ENCODE assay signal across 10 cellular contexts in the genomic region with DNA sequence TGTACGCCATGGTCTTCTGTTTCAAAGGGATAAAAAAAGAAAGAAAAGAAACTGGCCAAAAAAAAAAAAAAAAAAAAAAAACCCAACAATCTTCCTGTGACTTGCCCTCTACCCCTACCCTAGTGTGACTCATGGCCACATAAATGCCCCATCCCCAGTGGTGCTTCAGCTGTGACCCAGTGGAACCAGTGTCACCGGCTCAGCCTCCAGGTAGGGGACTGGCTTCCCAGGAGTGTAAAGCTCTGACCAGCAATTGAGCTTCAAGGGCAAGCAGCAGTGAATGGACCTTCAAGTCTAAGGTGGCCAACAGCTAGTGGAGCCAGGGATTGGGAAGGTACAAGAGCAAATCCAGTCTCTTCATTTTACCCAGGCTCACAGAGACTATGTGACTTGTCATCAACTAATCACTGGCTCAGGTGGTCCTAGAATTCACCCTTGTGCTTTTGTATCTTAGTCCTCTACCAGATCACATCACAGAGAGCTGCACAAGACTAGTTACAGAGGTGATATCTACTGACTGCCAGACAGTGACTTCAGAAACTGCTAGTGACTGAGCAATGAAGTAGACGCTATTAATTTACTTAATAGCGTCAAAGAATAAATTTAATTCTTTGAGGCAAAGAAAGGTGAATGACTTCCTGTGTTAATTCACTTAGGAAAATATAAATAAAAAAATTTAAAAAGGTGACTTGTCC. TPM values are rescaled to one million over a fixed set of nuclear protein-coding genes. Genes with fewer than 3 reads are reported as not detected.
DNase-seq lines count a peak whose midpoint lies in the region; ATAC-seq, FAIRE-seq and TF ChIP-seq lines count a peak whose summit lies in the region.
"Had no signal": no experiment of that assay in that cellular context is flagged by ENCODE, and none has a peak within 500 bp of the region (broad histone marks: within the 10 kb centered on the region; RNA-seq: fewer than 3 reads in every experiment).

No MANE protein-coding gene starts in this region.

- CTCF ChIA-PET in CD4-positive, alpha-beta memory T cell (lab: Charles Lee; ENCODE audit: partially characterized antibody) = interaction anchor here (0.6 to 2.7 kb wide), 2 partner anchors 10 to 113 kb away, joined by 3 to 17 read pairs; no protein-coding TSS in a partner anchor

- H3K9me3 Mint-ChIP-seq in CD4-positive, alpha-beta memory T cell = no peaks in the 10 kb centered on the region
- no peaks in the 10 kb centered on the region for H3K9me3 Mint-ChIP-seq in activated naive CD8-positive, alpha-beta T cell (ENCODE audit: low read depth)
- H3K9me3 Mint-ChIP-seq in naive B cell = no peaks in the 10 kb centered on the region

- no peak overlapping the region for H3K4me3 ChIP-seq in CD4-positive, alpha-beta memory T cell (ENCODE audit: low read length in 2 of 2)
- H3K4me3 ChIP-seq in HUES64 (ENCODE audit: low read length) (peak overlapping the region; percentile 74; the same call in 1 of the 2 replicates), ovary (no peak overlapping the region)

- no peaks in the 10 kb centered on the region for H3K27me3 ChIP-seq in CD4-positive, alpha-beta memory T cell (ENCODE audit: insufficient read depth, low read length)
- H3K27me3 ChIP-seq in HUES64 (ENCODE audit: insufficient read depth, low read length) (0 out of 2 replicates have a peak, but pooled peaks cover 9% of the 10 kb centered on the region), ovary (no peaks in the 10 kb centered on the region)

- peak overlapping the region; percentile 76 to 88 (median 84) for H3K4me3 Mint-ChIP-seq in CD4-positive, alpha-beta memory T cell
- peak overlapping the region; percentile 85 for H3K4me3 Mint-ChIP-seq in activated naive CD8-positive, alpha-beta T cell
- peak overlapping the region; percentile 83 to 94 (median 86) for H3K4me3 Mint-ChIP-seq in naive B cell

- peak overlapping the region; percentile 83 for H3K27ac ChIP-seq in CD4-positive, alpha-beta memory T cell (ENCODE audit: low read depth, low read length)
- no peak overlapping the region for H3K27ac ChIP-seq in HUES64 (ENCODE audit: low read depth, low read length)
- H3K27ac ChIP-seq in ovary = no peak overlapping the region

- no peak for TF ChIP-seq CTCF in ovary (IDR thresholded peaks at IDR 0.05)

- WGBS in HUES64 = 96% methylated on average over 3 of the region's 4 CpGs
- 92 to 100% (median 94%) methylated on average over 4 of the region's 4 CpGs for WGBS in ovary, 3 donors

- no peaks in the 10 kb centered on the region for H3K9me3 ChIP-seq in CD4-positive, alpha-beta memory T cell (ENCODE audit: control insufficient read depth in 1 of 2, low read length in 2 of 2)
- H3K9me3 ChIP-seq in HUES64 (ENCODE audit: insufficient read depth, low read depth, low read length) (no peaks in the 10 kb centered on the region), ovary (no peaks in the 10 kb centered on the region)
- H3K9me3 ChIP-seq: prostate gland had no signal

- no peaks in the 10 kb centered on the region for H3K36me3 Mint-ChIP-seq in CD4-positive, alpha-beta memory T cell
- peaks cover 3% of the 10 kb centered on the region for H3K36me3 Mint-ChIP-seq in activated naive CD8-positive, alpha-beta T cell
- no peaks in the 10 kb centered on the region for H3K36me3 Mint-ChIP-seq in naive B cell

- TF ChIP-seq POLR2A in ovary (IDR thresholded peaks at IDR 0.05) = no peak

- no peaks in the 10 kb centered on the region for H3K36me3 ChIP-seq in CD4-positive, alpha-beta memory T cell (ENCODE audit: insufficient read depth, low read length)
- peaks cover 11% of the 10 kb centered on the region; the same call in 1 of the 2 replicates for H3K36me3 ChIP-seq in HUES64 (ENCODE audit: insufficient read depth, low read length)
- no peaks in the 10 kb centered on the region for H3K36me3 ChIP-seq in ovary
- H3K36me3 ChIP-seq: prostate gland had no signal

- no peaks in the 10 kb centered on the region for H3K27me3 Mint-ChIP-seq in CD4-positive, alpha-beta memory T cell
- no peaks in the 10 kb centered on the region for H3K27me3 Mint-ChIP-seq in activated naive CD8-positive, alpha-beta T cell
- H3K27me3 Mint-ChIP-seq in naive B cell = no peaks in the 10 kb centered on the region

- H3K4me1 ChIP-seq in CD4-positive, alpha-beta memory T cell (ENCODE audit: insufficient read depth, low read length) = peaks cover 31% of the 10 kb centered on the region
- H3K4me1 ChIP-seq in HUES64 (ENCODE audit: insufficient read depth, low read length) = peaks cover 6% of the 10 kb centered on the region
- H3K4me1 ChIP-seq in ovary (ENCODE audit: insufficient read depth) = peaks cover 2% of the 10 kb centered on the region
- H3K4me1 ChIP-seq: prostate gland had no signal

- peak overlapping the region; percentile 91 to 97 (median 94) for H3K27ac Mint-ChIP-seq in CD4-positive, alpha-beta memory T cell
- peak overlapping the region; percentile 95 for H3K27ac Mint-ChIP-seq in activated naive CD8-positive, alpha-beta T cell
- H3K27ac Mint-ChIP-seq in naive B cell = peak overlapping the region in 5 of 6 donors; percentile 90 to 97 (median 93)

- ATAC-seq in naive B cell (ENCODE audit: low read depth in 2 of 2) (no peak), HG02970 (IDR thresholded peaks at IDR 0.05; ENCODE audit: low FRiP score, unreplicated experiment) (no peak), HG02973 (IDR thresholded peaks at IDR 0.05; ENCODE audit: unreplicated experiment) (no peak)

- no peak for FAIRE-seq in RCC 7860 (lab: Jason Lieb, UNC)

- peaks cover 22 to 37% (median 30%) of the 10 kb centered on the region in 4 donors for H3K4me1 Mint-ChIP-seq in CD4-positive, alpha-beta memory T cell
- peaks cover 32% of the 10 kb centered on the region for H3K4me1 Mint-ChIP-seq in activated naive CD8-positive, alpha-beta T cell (ENCODE audit: low read depth)
- H3K4me1 Mint-ChIP-seq in naive B cell = peaks cover 23 to 33% (median 31%) of the 10 kb centered on the region in 3 donors

- POLR2A ChIA-PET in CD4-positive, alpha-beta memory T cell (lab: Charles Lee; ENCODE audit: partially characterized antibody) = interaction anchor here (1.0 to 1.4 kb wide), 3 partner anchors 15 to 29 kb away, joined by 3 to 5 read pairs (median 4); no protein-coding TSS in a partner anchor

- intact Hi-C loops in CD4-positive, alpha-beta memory T cell (cut with micrococcal nuclease) = loop anchor here (10.0 kb wide), 2 partner anchors 764 to 864 kb away; a partner anchor contains a TSS
- intact Hi-C loops in ovary (cut with DNase I) = no loop called here

- no peak for DNase-seq in CD4-positive, alpha-beta memory T cell
- DNase-seq in naive B cell = no peak
- no peak for DNase-seq in RCC 7860 (ENCODE audit: low spot score)
- no peak for DNase-seq in ovary
- DNase-seq: HCEC 1CT had no signal

- no peak overlapping the region; the same call in 1 of the 2 replicates for H3K9ac ChIP-seq in HUES64 (ENCODE audit: low read depth, low read length)

- TF ChIP-seq EP300 in ovary (IDR thresholded peaks at IDR 0.05) = no peak

RNA-seq across cellular contexts. Expression of a gene that starts 1.3 kb away (rescaled TPM):
- 10 to 100 TPM; 20.6 to 21.0 TPM for total RNA-seq in CD4-positive, alpha-beta memory T cell
- 10 to 100 TPM; 19.9 to 27.4 TPM for polyA plus RNA-seq in CD4-positive, alpha-beta memory T cell
- polyA plus RNA-seq in HUES64 (2013, experiment 1 of 2) = 14.8 TPM
- 13.9 TPM for polyA plus RNA-seq in HUES64 (2013, experiment 2 of 2)
- polyA plus RNA-seq in naive B cell (ENCODE audit: low read depth in 6 of 6) (10 to 100 TPM; 17.2 to 31.2 (median 20.5) TPM), ovary (10 to 100 TPM in 1 of 2 donors, 1 to 10 TPM in 1; 7.2 to 10.4 TPM)
- total RNA-seq in ovary = 10 to 100 TPM; 13.4 to 19.1 (median 17.3) TPM

RNA-seq across cellular contexts. Expression of a gene that starts 6.5 kb away (rescaled TPM):
- 10 to 100 TPM; 29.5 to 29.9 TPM for total RNA-seq in CD4-positive, alpha-beta memory T cell
- 10 to 100 TPM in 1 of 2 donors, 1 to 10 TPM in 1; 8.7 to 10.9 TPM for polyA plus RNA-seq in CD4-positive, alpha-beta memory T cell
- polyA plus RNA-seq in HUES64 (2013, experiment 1 of 2) = 11.3 TPM
- polyA plus RNA-seq in HUES64 (2013, experiment 2 of 2) = 19.2 TPM
- 10 to 100 TPM; 12.0 to 16.3 (median 12.7) TPM for polyA plus RNA-seq in naive B cell (ENCODE audit: low read depth in 6 of 6)
- total RNA-seq in ovary = 10 to 100 TPM; 12.9 to 32.5 (median 20.3) TPM
- polyA plus RNA-seq in ovary = 10 to 100 TPM; 12.6 to 27.2 TPM
